In the genomic region with DNA sequence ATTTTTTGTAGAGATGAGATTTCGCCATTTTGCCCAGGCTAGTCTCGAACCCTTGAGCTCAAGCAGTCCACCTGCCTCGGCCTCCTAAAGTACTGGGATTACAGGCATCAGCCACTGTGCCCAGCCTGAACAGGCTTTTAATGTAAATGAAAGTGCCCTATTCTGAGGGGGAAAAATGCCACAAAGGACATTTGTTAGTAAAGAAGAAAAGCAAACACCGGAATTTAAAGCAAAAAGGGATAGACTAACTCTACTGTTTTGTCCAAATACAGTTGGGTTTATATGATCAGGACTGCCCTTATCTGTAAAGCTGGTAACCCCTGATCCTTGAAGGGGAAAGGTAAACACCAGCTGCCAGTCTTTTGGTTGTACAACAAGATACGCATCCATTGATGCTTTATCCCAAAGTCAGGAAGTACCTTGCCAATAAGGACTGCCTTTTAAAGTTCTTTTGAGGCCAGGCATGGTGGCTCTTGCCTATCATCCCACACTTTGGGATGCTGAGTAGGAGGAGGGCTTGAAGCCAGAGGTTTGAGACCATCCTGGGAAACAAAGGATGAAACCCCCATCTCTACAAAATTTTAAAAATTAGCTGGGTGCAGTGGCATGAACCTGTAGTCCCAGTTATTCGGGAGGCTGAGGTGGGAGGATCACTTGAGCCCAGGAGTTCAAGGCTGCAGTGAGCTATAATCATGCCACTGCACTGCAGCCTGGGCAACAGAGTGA, we compare ENCODE assay signal across 1 cellular context.
TF ChIP-seq lines count a peak whose summit lies in the region.

No MANE protein-coding gene starts in this region.

TF ChIP-seq in HepG2, 621 proteins besides CTCF, POLR2A, EP300 and RAD21 (continued from another document and continues in another):
- TF ChIP-seq SOX13 (IDR thresholded peaks at IDR 0.05) (peak; percentile 85), SOX13 (CRISPR knock-in tag; conservative IDR thresholded peaks at IDR 0.05 in 1 of 2, IDR thresholded peaks at IDR 0.05 in 1 of 2) (peak in 1 of 2 experiments; percentile 98; a peak in 2 of 4 replicates), ZNF616 (CRISPR knock-in tag; IDR thresholded peaks at IDR 0.05; ENCODE audit: low read depth) (no peak), JUNB (CRISPR knock-in tag; IDR thresholded peaks at IDR 0.05; ENCODE audit: borderline replicate concordance) (no peak), GFI1 (CRISPR knock-in tag; IDR thresholded peaks at IDR 0.05; ENCODE audit: borderline replicate concordance) (peak; percentile 57; the same call in 1 of the 2 replicates), KDM3A (CRISPR knock-in tag; IDR thresholded peaks at IDR 0.05; ENCODE audit: low read depth) (0 out of 2 replicates have a peak, but pooled peaks have one; percentile 43), ZNF343 (CRISPR knock-in tag; IDR thresholded peaks at IDR 0.05) (no peak; the same call in 1 of the 2 replicates), ZSCAN12 (CRISPR knock-in tag; IDR thresholded peaks at IDR 0.05) (no peak; the same call in 1 of the 2 replicates), TCF12 (IDR thresholded peaks at IDR 0.05) (no peak), TCF12 (CRISPR knock-in tag; IDR thresholded peaks at IDR 0.05) (peak; percentile 80; the same call in 1 of the 2 replicates), ZKSCAN8 (CRISPR knock-in tag; IDR thresholded peaks at IDR 0.05; ENCODE audit: borderline replicate concordance) (peak; percentile 83; the same call in 1 of the 2 replicates), ZNF589 (CRISPR knock-in tag; conservative IDR thresholded peaks at IDR 0.05) (no peak), HNRNPH1 (optimal IDR thresholded peaks at IDR 0.05; ENCODE audit: low read depth, low read length) (no peak), SOX6 (IDR thresholded peaks at IDR 0.05) (no peak), SOX6 (CRISPR knock-in tag; IDR thresholded peaks at IDR 0.05) (peak; percentile 98), MZF1 (CRISPR knock-in tag; IDR thresholded peaks at IDR 0.05; ENCODE audit: borderline replicate concordance) (no peak), ZNF841 (CRISPR knock-in tag; IDR thresholded peaks at IDR 0.05; ENCODE audit: borderline replicate concordance) (no peak), ZNF678 (CRISPR knock-in tag; IDR thresholded peaks at IDR 0.05) (no peak), ZBTB7B (CRISPR knock-in tag; IDR thresholded peaks at IDR 0.05) (peak; percentile 81; the same call in 1 of the 2 replicates), MXD4 (CRISPR knock-in tag; IDR thresholded peaks at IDR 0.05) (no peak), ZNF720 (CRISPR knock-in tag; IDR thresholded peaks at IDR 0.05) (no peak), NKX3-1 (CRISPR knock-in tag; IDR thresholded peaks at IDR 0.05) (peak; percentile 88), KDM2A (CRISPR knock-in tag; IDR thresholded peaks at IDR 0.05; ENCODE audit: borderline replicate concordance, low read depth) (no peak), ZNF354B (CRISPR knock-in tag; IDR thresholded peaks at IDR 0.05) (no peak), ELF3 (CRISPR knock-in tag; IDR thresholded peaks at IDR 0.05) (peak; percentile 89)
- TF ChIP-seq, protein P1, sequence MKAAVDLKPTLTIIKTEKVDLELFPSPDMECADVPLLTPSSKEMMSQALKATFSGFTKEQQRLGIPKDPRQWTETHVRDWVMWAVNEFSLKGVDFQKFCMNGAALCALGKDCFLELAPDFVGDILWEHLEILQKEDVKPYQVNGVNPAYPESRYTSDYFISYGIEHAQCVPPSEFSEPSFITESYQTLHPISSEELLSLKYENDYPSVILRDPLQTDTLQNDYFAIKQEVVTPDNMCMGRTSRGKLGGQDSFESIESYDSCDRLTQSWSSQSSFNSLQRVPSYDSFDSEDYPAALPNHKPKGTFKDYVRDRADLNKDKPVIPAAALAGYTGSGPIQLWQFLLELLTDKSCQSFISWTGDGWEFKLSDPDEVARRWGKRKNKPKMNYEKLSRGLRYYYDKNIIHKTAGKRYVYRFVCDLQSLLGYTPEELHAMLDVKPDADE (CRISPR knock-in tag; IDR thresholded peaks at IDR 0.05) = no peak
- TF ChIP-seq, protein P2, sequence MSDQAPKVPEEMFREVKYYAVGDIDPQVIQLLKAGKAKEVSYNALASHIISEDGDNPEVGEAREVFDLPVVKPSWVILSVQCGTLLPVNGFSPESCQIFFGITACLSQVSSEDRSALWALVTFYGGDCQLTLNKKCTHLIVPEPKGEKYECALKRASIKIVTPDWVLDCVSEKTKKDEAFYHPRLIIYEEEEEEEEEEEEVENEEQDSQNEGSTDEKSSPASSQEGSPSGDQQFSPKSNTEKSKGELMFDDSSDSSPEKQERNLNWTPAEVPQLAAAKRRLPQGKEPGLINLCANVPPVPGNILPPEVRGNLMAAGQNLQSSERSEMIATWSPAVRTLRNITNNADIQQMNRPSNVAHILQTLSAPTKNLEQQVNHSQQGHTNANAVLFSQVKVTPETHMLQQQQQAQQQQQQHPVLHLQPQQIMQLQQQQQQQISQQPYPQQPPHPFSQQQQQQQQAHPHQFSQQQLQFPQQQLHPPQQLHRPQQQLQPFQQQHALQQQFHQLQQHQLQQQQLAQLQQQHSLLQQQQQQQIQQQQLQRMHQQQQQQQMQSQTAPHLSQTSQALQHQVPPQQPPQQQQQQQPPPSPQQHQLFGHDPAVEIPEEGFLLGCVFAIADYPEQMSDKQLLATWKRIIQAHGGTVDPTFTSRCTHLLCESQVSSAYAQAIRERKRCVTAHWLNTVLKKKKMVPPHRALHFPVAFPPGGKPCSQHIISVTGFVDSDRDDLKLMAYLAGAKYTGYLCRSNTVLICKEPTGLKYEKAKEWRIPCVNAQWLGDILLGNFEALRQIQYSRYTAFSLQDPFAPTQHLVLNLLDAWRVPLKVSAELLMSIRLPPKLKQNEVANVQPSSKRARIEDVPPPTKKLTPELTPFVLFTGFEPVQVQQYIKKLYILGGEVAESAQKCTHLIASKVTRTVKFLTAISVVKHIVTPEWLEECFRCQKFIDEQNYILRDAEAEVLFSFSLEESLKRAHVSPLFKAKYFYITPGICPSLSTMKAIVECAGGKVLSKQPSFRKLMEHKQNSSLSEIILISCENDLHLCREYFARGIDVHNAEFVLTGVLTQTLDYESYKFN (CRISPR knock-in tag; conservative IDR thresholded peaks at IDR 0.05) = peak; percentile 99
- TF ChIP-seq, protein P3, sequence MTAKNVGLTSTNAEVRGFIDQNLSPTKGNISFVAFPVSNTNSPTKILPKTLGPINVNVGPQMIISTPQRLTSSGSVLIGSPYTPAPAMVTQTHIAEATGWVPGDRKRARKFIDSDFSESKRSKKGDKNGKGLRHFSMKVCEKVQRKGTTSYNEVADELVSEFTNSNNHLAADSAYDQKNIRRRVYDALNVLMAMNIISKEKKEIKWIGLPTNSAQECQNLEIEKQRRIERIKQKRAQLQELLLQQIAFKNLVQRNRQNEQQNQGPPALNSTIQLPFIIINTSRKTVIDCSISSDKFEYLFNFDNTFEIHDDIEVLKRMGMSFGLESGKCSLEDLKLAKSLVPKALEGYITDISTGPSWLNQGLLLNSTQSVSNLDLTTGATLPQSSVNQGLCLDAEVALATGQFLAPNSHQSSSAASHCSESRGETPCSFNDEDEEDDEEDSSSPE (CRISPR knock-in tag; IDR thresholded peaks at IDR 0.05) = no peak
- TF ChIP-seq, protein P4, sequence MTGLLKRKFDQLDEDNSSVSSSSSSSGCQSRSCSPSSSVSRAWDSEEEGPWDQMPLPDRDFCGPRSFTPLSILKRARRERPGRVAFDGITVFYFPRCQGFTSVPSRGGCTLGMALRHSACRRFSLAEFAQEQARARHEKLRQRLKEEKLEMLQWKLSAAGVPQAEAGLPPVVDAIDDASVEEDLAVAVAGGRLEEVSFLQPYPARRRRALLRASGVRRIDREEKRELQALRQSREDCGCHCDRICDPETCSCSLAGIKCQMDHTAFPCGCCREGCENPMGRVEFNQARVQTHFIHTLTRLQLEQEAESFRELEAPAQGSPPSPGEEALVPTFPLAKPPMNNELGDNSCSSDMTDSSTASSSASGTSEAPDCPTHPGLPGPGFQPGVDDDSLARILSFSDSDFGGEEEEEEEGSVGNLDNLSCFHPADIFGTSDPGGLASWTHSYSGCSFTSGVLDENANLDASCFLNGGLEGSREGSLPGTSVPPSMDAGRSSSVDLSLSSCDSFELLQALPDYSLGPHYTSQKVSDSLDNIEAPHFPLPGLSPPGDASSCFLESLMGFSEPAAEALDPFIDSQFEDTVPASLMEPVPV (CRISPR knock-in tag; IDR thresholded peaks at IDR 0.05) = no peak
- TF ChIP-seq, protein P5, sequence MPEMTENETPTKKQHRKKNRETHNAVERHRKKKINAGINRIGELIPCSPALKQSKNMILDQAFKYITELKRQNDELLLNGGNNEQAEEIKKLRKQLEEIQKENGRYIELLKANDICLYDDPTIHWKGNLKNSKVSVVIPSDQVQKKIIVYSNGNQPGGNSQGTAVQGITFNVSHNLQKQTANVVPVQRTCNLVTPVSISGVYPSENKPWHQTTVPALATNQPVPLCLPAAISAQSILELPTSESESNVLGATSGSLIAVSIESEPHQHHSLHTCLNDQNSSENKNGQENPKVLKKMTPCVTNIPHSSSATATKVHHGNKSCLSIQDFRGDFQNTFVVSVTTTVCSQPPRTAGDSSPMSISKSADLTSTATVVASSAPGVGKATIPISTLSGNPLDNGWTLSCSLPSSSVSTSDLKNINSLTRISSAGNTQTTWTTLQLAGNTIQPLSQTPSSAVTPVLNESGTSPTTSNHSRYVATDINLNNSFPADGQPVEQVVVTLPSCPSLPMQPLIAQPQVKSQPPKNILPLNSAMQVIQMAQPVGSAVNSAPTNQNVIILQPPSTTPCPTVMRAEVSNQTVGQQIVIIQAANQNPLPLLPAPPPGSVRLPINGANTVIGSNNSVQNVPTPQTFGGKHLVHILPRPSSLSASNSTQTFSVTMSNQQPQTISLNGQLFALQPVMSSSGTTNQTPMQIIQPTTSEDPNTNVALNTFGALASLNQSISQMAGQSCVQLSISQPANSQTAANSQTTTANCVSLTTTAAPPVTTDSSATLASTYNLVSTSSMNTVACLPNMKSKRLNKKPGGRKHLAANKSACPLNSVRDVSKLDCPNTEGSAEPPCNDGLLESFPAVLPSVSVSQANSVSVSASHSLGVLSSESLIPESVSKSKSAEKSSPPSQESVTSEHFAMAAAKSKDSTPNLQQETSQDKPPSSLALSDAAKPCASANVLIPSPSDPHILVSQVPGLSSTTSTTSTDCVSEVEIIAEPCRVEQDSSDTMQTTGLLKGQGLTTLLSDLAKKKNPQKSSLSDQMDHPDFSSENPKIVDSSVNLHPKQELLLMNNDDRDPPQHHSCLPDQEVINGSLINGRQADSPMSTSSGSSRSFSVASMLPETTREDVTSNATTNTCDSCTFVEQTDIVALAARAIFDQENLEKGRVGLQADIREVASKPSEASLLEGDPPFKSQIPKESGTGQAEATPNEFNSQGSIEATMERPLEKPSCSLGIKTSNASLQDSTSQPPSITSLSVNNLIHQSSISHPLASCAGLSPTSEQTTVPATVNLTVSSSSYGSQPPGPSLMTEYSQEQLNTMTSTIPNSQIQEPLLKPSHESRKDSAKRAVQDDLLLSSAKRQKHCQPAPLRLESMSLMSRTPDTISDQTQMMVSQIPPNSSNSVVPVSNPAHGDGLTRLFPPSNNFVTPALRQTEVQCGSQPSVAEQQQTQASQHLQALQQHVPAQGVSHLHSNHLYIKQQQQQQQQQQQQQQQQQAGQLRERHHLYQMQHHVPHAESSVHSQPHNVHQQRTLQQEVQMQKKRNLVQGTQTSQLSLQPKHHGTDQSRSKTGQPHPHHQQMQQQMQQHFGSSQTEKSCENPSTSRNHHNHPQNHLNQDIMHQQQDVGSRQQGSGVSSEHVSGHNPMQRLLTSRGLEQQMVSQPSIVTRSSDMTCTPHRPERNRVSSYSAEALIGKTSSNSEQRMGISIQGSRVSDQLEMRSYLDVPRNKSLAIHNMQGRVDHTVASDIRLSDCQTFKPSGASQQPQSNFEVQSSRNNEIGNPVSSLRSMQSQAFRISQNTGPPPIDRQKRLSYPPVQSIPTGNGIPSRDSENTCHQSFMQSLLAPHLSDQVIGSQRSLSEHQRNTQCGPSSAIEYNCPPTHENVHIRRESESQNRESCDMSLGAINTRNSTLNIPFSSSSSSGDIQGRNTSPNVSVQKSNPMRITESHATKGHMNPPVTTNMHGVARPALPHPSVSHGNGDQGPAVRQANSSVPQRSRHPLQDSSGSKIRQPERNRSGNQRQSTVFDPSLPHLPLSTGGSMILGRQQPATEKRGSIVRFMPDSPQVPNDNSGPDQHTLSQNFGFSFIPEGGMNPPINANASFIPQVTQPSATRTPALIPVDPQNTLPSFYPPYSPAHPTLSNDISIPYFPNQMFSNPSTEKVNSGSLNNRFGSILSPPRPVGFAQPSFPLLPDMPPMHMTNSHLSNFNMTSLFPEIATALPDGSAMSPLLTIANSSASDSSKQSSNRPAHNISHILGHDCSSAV (CRISPR knock-in tag; IDR thresholded peaks at IDR 0.05; ENCODE audit: borderline replicate concordance) = no peak
- TF ChIP-seq, protein P6, sequence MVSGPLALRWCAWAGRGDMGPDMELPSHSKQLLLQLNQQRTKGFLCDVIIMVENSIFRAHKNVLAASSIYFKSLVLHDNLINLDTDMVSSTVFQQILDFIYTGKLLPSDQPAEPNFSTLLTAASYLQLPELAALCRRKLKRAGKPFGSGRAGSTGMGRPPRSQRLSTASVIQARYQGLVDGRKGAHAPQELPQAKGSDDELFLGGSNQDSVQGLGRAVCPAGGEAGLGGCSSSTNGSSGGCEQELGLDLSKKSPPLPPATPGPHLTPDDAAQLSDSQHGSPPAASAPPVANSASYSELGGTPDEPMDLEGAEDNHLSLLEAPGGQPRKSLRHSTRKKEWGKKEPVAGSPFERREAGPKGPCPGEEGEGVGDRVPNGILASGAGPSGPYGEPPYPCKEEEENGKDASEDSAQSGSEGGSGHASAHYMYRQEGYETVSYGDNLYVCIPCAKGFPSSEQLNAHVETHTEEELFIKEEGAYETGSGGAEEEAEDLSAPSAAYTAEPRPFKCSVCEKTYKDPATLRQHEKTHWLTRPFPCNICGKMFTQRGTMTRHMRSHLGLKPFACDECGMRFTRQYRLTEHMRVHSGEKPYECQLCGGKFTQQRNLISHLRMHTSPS (CRISPR knock-in tag; IDR thresholded peaks at IDR 0.05; ENCODE audit: low read depth) = peak; percentile 96; the same call in 1 of the 2 replicates
- TF ChIP-seq, protein P7, sequence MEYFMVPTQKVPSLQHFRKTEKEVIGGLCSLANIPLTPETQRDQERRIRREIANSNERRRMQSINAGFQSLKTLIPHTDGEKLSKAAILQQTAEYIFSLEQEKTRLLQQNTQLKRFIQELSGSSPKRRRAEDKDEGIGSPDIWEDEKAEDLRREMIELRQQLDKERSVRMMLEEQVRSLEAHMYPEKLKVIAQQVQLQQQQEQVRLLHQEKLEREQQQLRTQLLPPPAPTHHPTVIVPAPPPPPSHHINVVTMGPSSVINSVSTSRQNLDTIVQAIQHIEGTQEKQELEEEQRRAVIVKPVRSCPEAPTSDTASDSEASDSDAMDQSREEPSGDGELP (IDR thresholded peaks at IDR 0.05; ENCODE audit: borderline replicate concordance, low read depth) = peak; percentile 94
- TF ChIP-seq, protein P8, sequence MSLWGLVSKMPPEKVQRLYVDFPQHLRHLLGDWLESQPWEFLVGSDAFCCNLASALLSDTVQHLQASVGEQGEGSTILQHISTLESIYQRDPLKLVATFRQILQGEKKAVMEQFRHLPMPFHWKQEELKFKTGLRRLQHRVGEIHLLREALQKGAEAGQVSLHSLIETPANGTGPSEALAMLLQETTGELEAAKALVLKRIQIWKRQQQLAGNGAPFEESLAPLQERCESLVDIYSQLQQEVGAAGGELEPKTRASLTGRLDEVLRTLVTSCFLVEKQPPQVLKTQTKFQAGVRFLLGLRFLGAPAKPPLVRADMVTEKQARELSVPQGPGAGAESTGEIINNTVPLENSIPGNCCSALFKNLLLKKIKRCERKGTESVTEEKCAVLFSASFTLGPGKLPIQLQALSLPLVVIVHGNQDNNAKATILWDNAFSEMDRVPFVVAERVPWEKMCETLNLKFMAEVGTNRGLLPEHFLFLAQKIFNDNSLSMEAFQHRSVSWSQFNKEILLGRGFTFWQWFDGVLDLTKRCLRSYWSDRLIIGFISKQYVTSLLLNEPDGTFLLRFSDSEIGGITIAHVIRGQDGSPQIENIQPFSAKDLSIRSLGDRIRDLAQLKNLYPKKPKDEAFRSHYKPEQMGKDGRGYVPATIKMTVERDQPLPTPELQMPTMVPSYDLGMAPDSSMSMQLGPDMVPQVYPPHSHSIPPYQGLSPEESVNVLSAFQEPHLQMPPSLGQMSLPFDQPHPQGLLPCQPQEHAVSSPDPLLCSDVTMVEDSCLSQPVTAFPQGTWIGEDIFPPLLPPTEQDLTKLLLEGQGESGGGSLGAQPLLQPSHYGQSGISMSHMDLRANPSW (CRISPR knock-in tag; IDR thresholded peaks at IDR 0.05; ENCODE audit: borderline replicate concordance) = peak; percentile 12; the same call in 1 of the 2 replicates
